Comparison of ENCODE assay signal across 9 cellular contexts in the genomic region with DNA sequence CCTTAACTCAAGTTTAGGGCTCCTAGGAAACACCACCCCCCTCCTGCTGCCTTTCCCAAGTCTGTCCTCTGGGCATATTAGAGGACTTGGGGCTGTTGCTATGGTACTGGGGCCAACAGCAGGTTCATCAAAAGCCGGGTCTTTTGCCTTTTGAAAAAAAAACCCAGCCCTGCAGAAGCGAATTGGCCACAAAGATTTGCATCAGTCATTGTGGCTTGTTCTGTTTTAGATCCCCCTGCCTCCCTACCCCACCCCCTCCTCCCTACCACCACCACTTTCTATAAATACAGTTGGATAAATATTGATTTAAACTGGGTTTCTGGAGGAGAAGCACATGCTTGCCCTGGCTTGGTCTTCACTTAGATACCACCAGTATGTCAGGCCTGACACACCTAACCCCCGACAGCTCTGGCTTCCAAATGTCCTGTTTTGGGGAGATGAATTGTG. TPM values are rescaled to one million over a fixed set of nuclear protein-coding genes. Genes with fewer than 3 reads are reported as not detected.
DNase-seq lines count a peak whose midpoint lies in the region; ATAC-seq and TF ChIP-seq lines count a peak whose summit lies in the region.
"Had no signal": no experiment of that assay in that cellular context is flagged by ENCODE, and none has a peak within 500 bp of the region (broad histone marks: within the 10 kb centered on the region; RNA-seq: fewer than 3 reads in every experiment).

No MANE protein-coding gene starts in this region.

- H3K4me3 ChIP-seq in GM12865 (ENCODE audit: low read depth, low read length) (no peak overlapping the region), right cardiac atrium (ENCODE audit: low read length) (no peak overlapping the region), right lobe of liver (no peak overlapping the region)

- 47% methylated on average over 3 of the region's 3 CpGs for WGBS in right cardiac atrium
- WGBS in right lobe of liver (ENCODE audit: insufficient coverage, low coverage, low lambda C conversion rate, missing lambda C conversion rate) = 65% methylated on average over 3 of the region's 3 CpGs

- peak; percentile 20 for ATAC-seq in GM21717 (IDR thresholded peaks at IDR 0.05; ENCODE audit: unreplicated experiment)
- no peak for ATAC-seq in stimulated activated naive CD8-positive, alpha-beta T cell treated with anti-CD3 and anti-CD28 coated beads, Interleukin-15, Interleukin-2, amounts not matched to agents 100 U/mL and 50 U/mL, for 24 hours
- ATAC-seq in right cardiac atrium = no peak
- ATAC-seq in right lobe of liver = no peak

- no peaks in the 10 kb centered on the region for H3K27me3 ChIP-seq in right cardiac atrium (ENCODE audit: control insufficient read depth, insufficient read depth)
- H3K27me3 ChIP-seq in right lobe of liver = no peaks in the 10 kb centered on the region

- H3K9me3 ChIP-seq in right cardiac atrium (ENCODE audit: control insufficient read depth, low read length) (no peaks in the 10 kb centered on the region), right lobe of liver (no peaks in the 10 kb centered on the region)

- H3K4me1 ChIP-seq in right cardiac atrium (ENCODE audit: control insufficient read depth, insufficient read depth, low read length) = peaks cover 18% of the 10 kb centered on the region
- H3K4me1 ChIP-seq in right lobe of liver = peaks cover 0 to 5% (median 0%) of the 10 kb centered on the region in 4 donors

- peak; percentile 75 for DNase-seq in GM12865 (ENCODE audit: low read depth)
- peak; percentile 3 for DNase-seq in NCI-H69 (lab: John Stamatoyannopoulos, UW)
- peak; percentile 38 for DNase-seq in hepatic stellate cell (ENCODE audit: low spot score)
- DNase-seq in stimulated activated naive CD8-positive, alpha-beta T cell treated with anti-CD3 and anti-CD28 coated beads, Interleukin-15, Interleukin-2, amounts not matched to agents 100 U/mL and 50 U/mL, for 24 hours = no peak
- no peak for DNase-seq in AG08395 (ENCODE audit: low spot score)
- no peak for DNase-seq in right cardiac atrium
- DNase-seq in right lobe of liver = no peak
- DNase-seq: naive B cell had no signal

- H3K27ac ChIP-seq in right cardiac atrium (ENCODE audit: low read length) = no peak overlapping the region
- no peak overlapping the region for H3K27ac ChIP-seq in right lobe of liver

- H3K36me3 ChIP-seq in right lobe of liver = no peaks in the 10 kb centered on the region

- intact Hi-C loops in right cardiac atrium (cut with DNase I) = no loop called here
- intact Hi-C loops in right lobe of liver (cut with DNase I) = no loop called here

- TF ChIP-seq CTCF in GM12865 (IDR thresholded peaks at IDR 0.05; ENCODE audit: insufficient read depth, low read depth, low read length, missing control alignments) = no peak
- no peak for TF ChIP-seq CTCF in right lobe of liver (IDR thresholded peaks at IDR 0.05)

- no peak for TF ChIP-seq POLR2A in right lobe of liver (IDR thresholded peaks at IDR 0.05)

RNA-seq across cellular contexts. Expression of gene MXI1, which starts 7.0 kb away (rescaled TPM):
- 10 to 100 TPM; 57.5 to 91.3 (median 62.4) TPM for total RNA-seq in right cardiac atrium
- 35.5 TPM for polyA plus RNA-seq in right cardiac atrium
- total RNA-seq in right lobe of liver = 10 to 100 TPM; 17.1 to 32.6 (median 26.5) TPM

Comparison
In these comparisons a context has a peak if more than half of its experiments do, and no peak if none do; other contexts are left out.
1. DNase-seq: peak in GM12865 (single experiment), NCI-H69 (single experiment) and hepatic stellate cell (single experiment); none in stimulated activated naive CD8-positive, alpha-beta T cell treated with anti-CD3 and anti-CD28 coated beads, Interleukin-15, Interleukin-2, amounts not matched to agents 100 U/mL and 50 U/mL, for 24 hours (single experiment), AG08395 (single experiment), right cardiac atrium (0 of 3) and right lobe of liver (0 of 3).